In the genomic region with DNA sequence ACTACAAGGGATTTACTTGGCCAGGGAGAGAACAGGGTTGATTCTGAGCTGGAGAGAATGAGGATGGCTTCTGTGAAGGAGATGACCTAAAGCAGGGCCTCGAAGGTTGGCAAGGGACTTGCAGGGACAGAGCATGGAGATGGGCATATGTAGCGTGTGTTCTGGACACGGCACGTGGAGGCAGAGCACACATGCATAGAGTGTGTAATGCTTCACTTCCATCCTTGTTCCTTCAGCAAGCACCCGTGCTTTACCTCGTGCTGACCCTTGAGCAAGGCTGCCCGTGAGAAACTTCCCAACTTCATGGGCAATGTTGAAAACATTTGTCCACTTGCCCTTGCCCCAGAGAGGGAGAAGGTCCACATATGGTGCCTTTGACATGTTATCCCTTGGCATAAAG, we compare ENCODE assay signal across 1 cellular context.
TF ChIP-seq lines count a peak whose summit lies in the region.

No MANE protein-coding gene starts in this region.

TF ChIP-seq in SK-N-SH treated with all-trans-retinoic acid at 6 μM for 48 hours, 23 proteins besides CTCF, POLR2A, EP300 and RAD21 (continued from another document):
- TF ChIP-seq, protein P1, sequence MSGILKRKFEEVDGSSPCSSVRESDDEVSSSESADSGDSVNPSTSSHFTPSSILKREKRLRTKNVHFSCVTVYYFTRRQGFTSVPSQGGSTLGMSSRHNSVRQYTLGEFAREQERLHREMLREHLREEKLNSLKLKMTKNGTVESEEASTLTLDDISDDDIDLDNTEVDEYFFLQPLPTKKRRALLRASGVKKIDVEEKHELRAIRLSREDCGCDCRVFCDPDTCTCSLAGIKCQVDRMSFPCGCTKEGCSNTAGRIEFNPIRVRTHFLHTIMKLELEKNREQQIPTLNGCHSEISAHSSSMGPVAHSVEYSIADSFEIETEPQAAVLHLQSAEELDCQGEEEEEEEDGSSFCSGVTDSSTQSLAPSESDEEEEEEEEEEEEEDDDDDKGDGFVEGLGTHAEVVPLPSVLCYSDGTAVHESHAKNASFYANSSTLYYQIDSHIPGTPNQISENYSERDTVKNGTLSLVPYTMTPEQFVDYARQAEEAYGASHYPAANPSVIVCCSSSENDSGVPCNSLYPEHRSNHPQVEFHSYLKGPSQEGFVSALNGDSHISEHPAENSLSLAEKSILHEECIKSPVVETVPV (CRISPR knock-in tag; IDR thresholded peaks at IDR 0.05): no peak
- TF ChIP-seq ZFP3 (CRISPR knock-in tag; IDR thresholded peaks at IDR 0.05) (no peak), ZNF70 (CRISPR knock-in tag; IDR thresholded peaks at IDR 0.05) (no peak)
TF ChIP-seq in SK-N-SH treated with all-trans-retinoic acid at 6 μM for 48 hours: peak in this region for 0.
